18 cellular contexts compared by ENCODE assay signal in genomic region chr2:241984271-241984655, GRCh38.
DNase-seq lines count a peak whose midpoint lies in the region; ATAC-seq, FAIRE-seq and TF ChIP-seq lines count a peak whose summit lies in the region.
"Had no signal": no experiment of that assay in that cellular context is flagged by ENCODE, and none has a peak within 500 bp of the region (broad histone marks: within the 10 kb centered on the region; RNA-seq: fewer than 3 reads in every experiment).

No MANE protein-coding gene starts in this region.

- BruUV-seq in OCI-LY7 (replicated peaks; lab: Mats Ljungman, UMichigan): no TSS peak

- no peaks in the 10 kb centered on the region for H3K36me3 ChIP-seq in OCI-LY7 (ENCODE audit: insufficient read depth, low read length)

- no peaks in the 10 kb centered on the region for H3K4me1 ChIP-seq in OCI-LY7 (ENCODE audit: insufficient read depth, low read length, poor library complexity, severe bottlenecking)

- peaks cover 22% of the 10 kb centered on the region for H3K4me1 Mint-ChIP-seq in activated naive CD4-positive, alpha-beta T cell treated with anti-CD3 and anti-CD28 coated beads, Interleukin-2, amount 50 U/mL, for 24 hours
- H3K4me1 Mint-ChIP-seq in activated B cell treated with CpG ODN at 0.5 μM for 24 hours (peaks cover 53% of the 10 kb centered on the region), type B pancreatic cell (ENCODE audit: unreplicated experiment) (no peaks in the 10 kb centered on the region)

- H3K4me3 Mint-ChIP-seq in activated naive CD4-positive, alpha-beta T cell treated with anti-CD3 and anti-CD28 coated beads, Interleukin-2, amount 50 U/mL, for 24 hours: peak overlapping the region; percentile 45
- no peak overlapping the region for H3K4me3 Mint-ChIP-seq in activated B cell treated with CpG ODN at 0.5 μM for 24 hours
- no peak overlapping the region for H3K4me3 Mint-ChIP-seq in type B pancreatic cell

- no peak overlapping the region for H3K4me2 ChIP-seq in OCI-LY7 (ENCODE audit: low read length)

- no peaks in the 10 kb centered on the region for H3K79me2 ChIP-seq in OCI-LY7 (ENCODE audit: insufficient read depth, low read depth, low read length)

- H3K9me3 ChIP-seq in OCI-LY7 (ENCODE audit: low read length): no peaks in the 10 kb centered on the region

- POLR2A ChIA-PET in activated B cell treated with CpG ODN at 0.5 μM for 24 hours (lab: Charles Lee) (no interaction called here), OCI-LY7 (lab: Charles Lee) (no interaction called here)

- ATAC-seq in activated naive CD4-positive, alpha-beta T cell treated with anti-CD3 and anti-CD28 coated beads, Interleukin-2, amount 50 U/mL, for 72 hours: no peak
- ATAC-seq in activated B cell treated with CpG ODN at 0.5 μM for 24 hours (ENCODE audit: low read depth): no peak
- ATAC-seq in GM18861 (IDR thresholded peaks at IDR 0.05; ENCODE audit: unreplicated experiment): no peak
- ATAC-seq: HCT116, Panc1 had no signal

- H3K27ac Mint-ChIP-seq in activated naive CD4-positive, alpha-beta T cell treated with anti-CD3 and anti-CD28 coated beads, Interleukin-2, amount 50 U/mL, for 24 hours: peak overlapping the region; percentile 6
- H3K27ac Mint-ChIP-seq in activated naive CD4-positive, alpha-beta T cell treated with anti-CD3 and anti-CD28 coated beads, Interleukin-2, amount 50 U/mL, for 72 hours: no peak overlapping the region
- peak overlapping the region; percentile 91 for H3K27ac Mint-ChIP-seq in activated B cell treated with CpG ODN at 0.5 μM for 24 hours
- no peak overlapping the region for H3K27ac Mint-ChIP-seq in type B pancreatic cell

- no peak overlapping the region for H3K4me3 ChIP-seq in OCI-LY7 (ENCODE audit: low read depth, low read length, poor library complexity, severe bottlenecking)

- H3K27ac ChIP-seq in OCI-LY7 (ENCODE audit: low read depth, low read length, poor library complexity, severe bottlenecking): no peak overlapping the region
- H3K27ac ChIP-seq: C4-2B had no signal

- intact Hi-C loops in activated B cell treated with CpG ODN at 0.5 μM for 24 hours (cut with micrococcal nuclease) (no loop called here), OCI-LY7 (cut with micrococcal nuclease; ENCODE audit: unreplicated experiment) (no loop called here)

- FAIRE-seq in HTR-8/SVneo (lab: Jason Lieb, UNC): no peak
- FAIRE-seq: A204.1, GM12891 had no signal

- H4K20me1 ChIP-seq in OCI-LY7 (ENCODE audit: insufficient read depth, low read length): no peaks in the 10 kb centered on the region

- H3K9me3 Mint-ChIP-seq in activated naive CD4-positive, alpha-beta T cell treated with anti-CD3 and anti-CD28 coated beads, Interleukin-2, amount 50 U/mL, for 24 hours: no peaks in the 10 kb centered on the region
- peaks cover 0 to 7% of the 10 kb centered on the region in 2 donors for H3K9me3 Mint-ChIP-seq in activated naive CD4-positive, alpha-beta T cell treated with anti-CD3 and anti-CD28 coated beads, Interleukin-2, amount 50 U/mL, for 72 hours
- H3K9me3 Mint-ChIP-seq in activated B cell treated with CpG ODN at 0.5 μM for 24 hours (no peaks in the 10 kb centered on the region), type B pancreatic cell (no peaks in the 10 kb centered on the region)

- CTCF ChIA-PET in activated B cell treated with CpG ODN at 0.5 μM for 24 hours (lab: Charles Lee): interaction anchor here (1.3 kb wide), 1 partner anchor 34 kb away, joined by 3 read pairs; no protein-coding TSS in a partner anchor
- CTCF ChIA-PET in OCI-LY7 (lab: Charles Lee; ENCODE audit: unreplicated experiment): no interaction called here

- no peaks in the 10 kb centered on the region for H3K27me3 Mint-ChIP-seq in activated naive CD4-positive, alpha-beta T cell treated with anti-CD3 and anti-CD28 coated beads, Interleukin-2, amount 50 U/mL, for 24 hours
- H3K27me3 Mint-ChIP-seq in activated B cell treated with CpG ODN at 0.5 μM for 24 hours (no peaks in the 10 kb centered on the region), type B pancreatic cell (peaks cover 3% of the 10 kb centered on the region)

- DNase-seq in activated naive CD4-positive, alpha-beta T cell treated with anti-CD3 and anti-CD28 coated beads, Interleukin-2, amount 50 U/mL, for 72 hours (ENCODE audit: low spot score in 2 of 2): no peak
- DNase-seq in activated B cell treated with CpG ODN at 0.5 μM for 24 hours (no peak), mesenteric fat pad (ENCODE audit: low spot score) (peak; percentile 49), type B pancreatic cell (ENCODE audit: extremely low spot score, unreplicated experiment) (peak; percentile 18), OCI-LY7 (ENCODE audit: low spot score) (no peak), HTR-8/SVneo (ENCODE audit: insufficient read length, low spot score) (no peak)
- DNase-seq: DMS79, NCI-H1417, NCI-H2029, NCI-H2171 treated with DMSO at 0.1 percent for 48 hours, NCI-H774 had no signal

- H3K36me3 Mint-ChIP-seq in activated naive CD4-positive, alpha-beta T cell treated with anti-CD3 and anti-CD28 coated beads, Interleukin-2, amount 50 U/mL, for 24 hours: no peaks in the 10 kb centered on the region
- peaks cover 0 to 7% of the 10 kb centered on the region in 2 donors for H3K36me3 Mint-ChIP-seq in activated naive CD4-positive, alpha-beta T cell treated with anti-CD3 and anti-CD28 coated beads, Interleukin-2, amount 50 U/mL, for 72 hours
- no peaks in the 10 kb centered on the region for H3K36me3 Mint-ChIP-seq in activated B cell treated with CpG ODN at 0.5 μM for 24 hours (ENCODE audit: low read depth)
- H3K36me3 Mint-ChIP-seq in type B pancreatic cell: no peaks in the 10 kb centered on the region

- H2AFZ ChIP-seq in OCI-LY7 (ENCODE audit: low read length): no peak overlapping the region

- H3K9me2 ChIP-seq in OCI-LY7 (ENCODE audit: insufficient read depth, low read length): no peaks in the 10 kb centered on the region

- TF ChIP-seq CTCF in activated B cell treated with CpG ODN at 0.5 μM for 24 hours (IDR thresholded peaks at IDR 0.05) (no peak), type B pancreatic cell (conservative IDR thresholded peaks at IDR 0.05) (no peak), OCI-LY7 (conservative IDR thresholded peaks at IDR 0.05; ENCODE audit: low read length) (no peak)

Comparison
In these comparisons a context has a peak if more than half of its experiments do, and no peak if none do; other contexts are left out.
1. H3K27ac Mint-ChIP-seq: peak in activated naive CD4-positive, alpha-beta T cell treated with anti-CD3 and anti-CD28 coated beads, Interleukin-2, amount 50 U/mL, for 24 hours (single experiment) and activated B cell treated with CpG ODN at 0.5 μM for 24 hours (single experiment); none in activated naive CD4-positive, alpha-beta T cell treated with anti-CD3 and anti-CD28 coated beads, Interleukin-2, amount 50 U/mL, for 72 hours (0 of 2) and type B pancreatic cell (single experiment).
2. DNase-seq: peak in mesenteric fat pad (single experiment) and type B pancreatic cell (single experiment); none in activated naive CD4-positive, alpha-beta T cell treated with anti-CD3 and anti-CD28 coated beads, Interleukin-2, amount 50 U/mL, for 72 hours (0 of 2), activated B cell treated with CpG ODN at 0.5 μM for 24 hours (single experiment), OCI-LY7 (single experiment) and HTR-8/SVneo (single experiment).